Comparison of ENCODE assay signal across 8 cellular contexts in the genomic region with DNA sequence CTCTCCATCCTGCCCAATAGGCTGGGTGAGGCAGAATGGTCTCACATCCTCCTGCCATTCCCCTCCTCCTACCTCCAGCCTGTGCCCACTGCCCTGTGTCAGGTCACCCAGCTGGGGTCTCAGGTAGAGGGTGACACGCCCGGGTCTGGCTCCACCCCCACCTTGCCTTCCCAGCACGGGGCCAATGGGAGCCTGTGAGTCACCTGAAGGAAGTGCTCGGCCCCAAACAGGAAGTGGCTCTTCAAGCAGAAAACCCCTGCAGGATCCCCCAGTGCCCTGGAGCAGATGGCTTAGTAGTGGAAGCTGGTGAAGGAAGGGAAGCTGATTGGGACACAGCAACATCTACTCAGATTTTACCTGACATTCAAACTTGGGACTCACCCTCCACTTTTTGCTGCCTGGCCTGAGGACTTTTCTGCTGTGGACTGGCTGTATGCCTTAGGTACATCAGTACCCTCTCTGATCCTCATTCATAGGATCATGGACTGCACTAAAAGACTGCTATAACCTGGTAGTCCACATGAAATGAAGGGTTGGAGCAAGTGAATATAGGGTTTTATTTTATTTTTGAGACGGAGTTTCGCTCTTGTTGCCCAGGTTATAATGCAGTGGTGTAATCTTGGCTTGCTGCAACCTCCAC. TPM values are rescaled to one million over a fixed set of nuclear protein-coding genes. Genes with fewer than 3 reads are reported as not detected.
DNase-seq lines count a peak whose midpoint lies in the region; FAIRE-seq and TF ChIP-seq lines count a peak whose summit lies in the region.

No MANE protein-coding gene starts in this region.

- no peak overlapping the region for H3K4me2 ChIP-seq in endothelial cell of umbilical vein (ENCODE audit: insufficient read depth, low read length)

- POLR2A ChIA-PET in endothelial cell of umbilical vein (lab: Charles Lee): no interaction called here

- peak; percentile 54 for DNase-seq in GM12892 (ENCODE audit: insufficient read length)
- DNase-seq in activated CD4-positive, alpha-beta T cell treated with anti-CD3 and anti-CD28 coated beads for 1 hour: peak; percentile 43
- peak; percentile 47 for DNase-seq in endothelial cell of umbilical vein (ENCODE audit: low read depth, low spot score)
- DNase-seq in stimulated activated CD8-positive, alpha-beta memory T cell treated with anti-CD3 and anti-CD28 coated beads, Interleukin-7, amount 100 ng/mL, for 24 hours (ENCODE audit: low read depth): peak; percentile 29
- no peak for DNase-seq in thyroid gland
- no peak for DNase-seq in right atrium auricular region (ENCODE audit: low spot score)
- DNase-seq in prostate gland (ENCODE audit: low spot score): no peak

- peak; percentile 86 for FAIRE-seq in GM12892 (lab: Jason Lieb, UNC)
- peak; percentile 66 for FAIRE-seq in endothelial cell of umbilical vein (lab: Jason Lieb, UNC)

- H4K20me1 ChIP-seq in endothelial cell of umbilical vein (replicated peaks; ENCODE audit: control insufficient read depth, extremely low read depth, insufficient read depth, low read length): no peaks in the 10 kb centered on the region

- intact Hi-C loops in endothelial cell of umbilical vein (cut with micrococcal nuclease) (loop anchor here (5.0 kb wide), 1 partner anchor 35 kb away; the partner anchor contains the start of gene GDPD5), thyroid gland (cut with DNase I) (no loop called here), prostate gland (cut with DNase I) (no loop called here)

- CTCF ChIA-PET in endothelial cell of umbilical vein (lab: Charles Lee): interaction anchor here (0.9 to 1.5 kb wide), 3 partner anchors 10 to 41 kb away, joined by 3 read pairs; no protein-coding TSS in a partner anchor

- no peaks in the 10 kb centered on the region for H3K9me3 ChIP-seq in HUES6 (ENCODE audit: control insufficient read depth, insufficient read depth, low read depth, low read length)
- H3K9me3 ChIP-seq in endothelial cell of umbilical vein (replicated peaks; ENCODE audit: control insufficient read depth, insufficient read depth, low read length): no peaks in the 10 kb centered on the region
- no peaks in the 10 kb centered on the region for H3K9me3 ChIP-seq in thyroid gland
- H3K9me3 ChIP-seq in right atrium auricular region: no peaks in the 10 kb centered on the region
- H3K9me3 ChIP-seq in prostate gland: no peaks in the 10 kb centered on the region

- H3K27ac ChIP-seq in HUES6 (ENCODE audit: low read depth, low read length) (no peak overlapping the region), endothelial cell of umbilical vein (ENCODE audit: insufficient read depth, low read depth, low read length) (no peak overlapping the region), thyroid gland (no peak overlapping the region), right atrium auricular region (no peak overlapping the region), prostate gland (no peak overlapping the region)

- H3K9ac ChIP-seq in HUES6 (ENCODE audit: low read length): peak overlapping the region; percentile 13
- H3K9ac ChIP-seq in endothelial cell of umbilical vein (replicated peaks; ENCODE audit: extremely low read depth, insufficient read depth, low read length): no peak overlapping the region

- H3K9me1 ChIP-seq in endothelial cell of umbilical vein (replicated peaks; ENCODE audit: control insufficient read depth, extremely low read depth, insufficient read depth, low read length): no peaks in the 10 kb centered on the region

- H3K36me3 ChIP-seq in HUES6 (ENCODE audit: control insufficient read depth, insufficient read depth, low read length) (no peaks in the 10 kb centered on the region), endothelial cell of umbilical vein (ENCODE audit: control insufficient read depth in 2 of 2, extremely low read depth in 1 of 2, insufficient read depth in 2 of 2, low read length in 2 of 2) (peaks cover 0 to 5% of the 10 kb centered on the region in 2 experiments), thyroid gland (no peaks in the 10 kb centered on the region), right atrium auricular region (no peaks in the 10 kb centered on the region), prostate gland (no peaks in the 10 kb centered on the region)

- H3K27me3 ChIP-seq in HUES6 (ENCODE audit: control insufficient read depth, insufficient read depth, low read length) (no peaks in the 10 kb centered on the region), endothelial cell of umbilical vein (ENCODE audit: control insufficient read depth in 2 of 2, insufficient read depth in 2 of 2, low read length in 2 of 2) (no peaks in the 10 kb centered on the region), thyroid gland (no peaks in the 10 kb centered on the region), right atrium auricular region (no peaks in the 10 kb centered on the region), prostate gland (replicated peaks; ENCODE audit: insufficient read depth) (no peaks in the 10 kb centered on the region)

- dilution Hi-C loops in endothelial cell of umbilical vein (cut with MboI; ENCODE audit: extremely low pct_ligation_motif_present, low sequenced_read_pairs): no loop called here

- TF ChIP-seq POLR2A in GM12892 (IDR thresholded peaks at IDR 0.05; ENCODE audit: low read depth, low read length): peak; percentile 52; the same call in 1 of the 2 replicates
- TF ChIP-seq POLR2A in endothelial cell of umbilical vein (IDR thresholded peaks at IDR 0.05; ENCODE audit: low read depth, low read length): no peak
- no peak for TF ChIP-seq POLR2A in thyroid gland (IDR thresholded peaks at IDR 0.05)
- no peak for TF ChIP-seq POLR2A in prostate gland (IDR thresholded peaks at IDR 0.05)

- H2AFZ ChIP-seq in endothelial cell of umbilical vein (ENCODE audit: low read depth, low read length): peak overlapping the region; percentile 62

- H3K79me2 ChIP-seq in endothelial cell of umbilical vein (ENCODE audit: control insufficient read depth, insufficient read depth, low read length): no peaks in the 10 kb centered on the region

- BruUV-seq in endothelial cell of umbilical vein (replicated peaks; lab: Mats Ljungman, UMichigan): no TSS peak

- TF ChIP-seq CTCF in endothelial cell of umbilical vein (IDR thresholded peaks at IDR 0.05; ENCODE audit: extremely low read depth in 1 of 2, insufficient read depth in 1 of 2, low read depth in 1 of 2, low read length in 2 of 2): no peak
- no peak for TF ChIP-seq CTCF in thyroid gland (IDR thresholded peaks at IDR 0.05)
- TF ChIP-seq CTCF in right atrium auricular region (IDR thresholded peaks at IDR 0.05): no peak
- no peak for TF ChIP-seq CTCF in prostate gland (IDR thresholded peaks at IDR 0.05)

- 63 to 66% methylated on average over 6 of the region's 6 CpGs for WGBS in thyroid gland, 2 donors
- 65% methylated on average over 6 of the region's 6 CpGs for WGBS in prostate gland

- H3K4me1 ChIP-seq in HUES6 (ENCODE audit: control insufficient read depth, insufficient read depth, low read length) (peaks cover 38% of the 10 kb centered on the region), endothelial cell of umbilical vein (ENCODE audit: control insufficient read depth, extremely low read depth, insufficient read depth, low read length) (peaks cover 37% of the 10 kb centered on the region), thyroid gland (no peaks in the 10 kb centered on the region), right atrium auricular region (no peaks in the 10 kb centered on the region), prostate gland (replicated peaks) (no peaks in the 10 kb centered on the region)

- no peak overlapping the region for H3K4me3 ChIP-seq in HUES6 (ENCODE audit: low read depth, low read length)
- H3K4me3 ChIP-seq in endothelial cell of umbilical vein (replicated peaks in 1 of 3; ENCODE audit: insufficient read depth in 1 of 3, low read depth in 1 of 3, low read length in 3 of 3): no peak overlapping the region
- no peak overlapping the region for H3K4me3 ChIP-seq in thyroid gland (replicated peaks in 1 of 3)
- H3K4me3 ChIP-seq in right atrium auricular region: no peak overlapping the region
- H3K4me3 ChIP-seq in prostate gland: no peak overlapping the region

TF ChIP-seq in endothelial cell of umbilical vein, 7 proteins besides CTCF, POLR2A, EP300 and RAD21:
- TF ChIP-seq MYC (IDR thresholded peaks at IDR 0.05; ENCODE audit: low read depth, low read length): no peak
- peak; percentile 25 for TF ChIP-seq FOS (IDR thresholded peaks at IDR 0.05; ENCODE audit: borderline replicate concordance, insufficient read depth, low read length)

RNA-seq across cellular contexts. Expression of gene GDPD5, which starts 33.4 kb away (rescaled TPM):
- 11.5 TPM for polyA plus RNA-seq in GM12892 (2012; ENCODE audit: missing spikeins)
- 50.1 and 79.2 TPM in 2 replicates for total RNA-seq in endothelial cell of umbilical vein
- polyA plus RNA-seq in endothelial cell of umbilical vein: 60.2 and 74.0 TPM in 2 replicates
- polyA plus RNA-seq in endothelial cell of umbilical vein (2011; cell fraction: cytosol; rRNA removed): 29.2 and 37.9 TPM in 2 replicates
- 149 and 190 TPM in 2 replicates for polyA plus RNA-seq in endothelial cell of umbilical vein (2011; cell fraction: nucleus; rRNA removed)
- 24.4 and 35.1 TPM in 2 replicates for polyA plus RNA-seq in endothelial cell of umbilical vein (2012)
- polyA minus RNA-seq in endothelial cell of umbilical vein: 66.2 and 70.5 TPM in 2 replicates
- polyA minus RNA-seq in endothelial cell of umbilical vein (2011; cell fraction: cytosol; rRNA and poly(A)+ RNA removed): 12.5 TPM
- polyA minus RNA-seq in endothelial cell of umbilical vein (2011; cell fraction: nucleus; rRNA and poly(A)+ RNA removed): 69.0 and 96.3 TPM in 2 replicates
- total RNA-seq in thyroid gland: 1 to 10 TPM; 5.6 to 6.4 (median 6.1) TPM
- 1 to 10 TPM; 3.5 to 6.1 TPM for total RNA-seq in right atrium auricular region
- total RNA-seq in prostate gland: 10 to 100 TPM in 1 of 2 donors, 1 to 10 TPM in 1; 1.7 to 14.6 TPM

RNA-seq across cellular contexts. Expression of gene KLHL35, which starts 59.3 kb away (rescaled TPM):
- 0.87 TPM for polyA plus RNA-seq in GM12892 (2012; ENCODE audit: missing spikeins)
- total RNA-seq in endothelial cell of umbilical vein (0.97 and 1.2 TPM in 2 replicates), thyroid gland (1 to 10 TPM; 1.1 to 3.6 (median 1.9) TPM), right atrium auricular region (1 to 10 TPM in 1 of 2 donors, under 1 TPM in 1; 0.20 to 1.4 TPM), prostate gland (10 to 100 TPM in 1 of 2 donors, under 1 TPM in 1; 0.46 to 28.4 TPM)
- 2.3 and 2.7 TPM in 2 replicates for polyA plus RNA-seq in endothelial cell of umbilical vein
- 1.0 and 1.7 TPM in 2 replicates for polyA plus RNA-seq in endothelial cell of umbilical vein (2011; cell fraction: cytosol; rRNA removed)
- polyA plus RNA-seq in endothelial cell of umbilical vein (2011; cell fraction: nucleus; rRNA removed): 1.6 and 2.1 TPM in 2 replicates
- polyA plus RNA-seq in endothelial cell of umbilical vein (2012): 0.52 and 1.1 TPM in 2 replicates
- 1.1 and 1.3 TPM in 2 replicates for polyA minus RNA-seq in endothelial cell of umbilical vein
- 9.7 TPM for polyA minus RNA-seq in endothelial cell of umbilical vein (2011; cell fraction: cytosol; rRNA and poly(A)+ RNA removed)
- 0.38 and 1.7 TPM in 2 replicates for polyA minus RNA-seq in endothelial cell of umbilical vein (2011; cell fraction: nucleus; rRNA and poly(A)+ RNA removed)

Comparison
In these comparisons a context has a peak if more than half of its experiments do, and no peak if none do; other contexts are left out.
1. DNase-seq: peak in GM12892 (single experiment), activated CD4-positive, alpha-beta T cell treated with anti-CD3 and anti-CD28 coated beads for 1 hour (single experiment), endothelial cell of umbilical vein (single experiment) and stimulated activated CD8-positive, alpha-beta memory T cell treated with anti-CD3 and anti-CD28 coated beads, Interleukin-7, amount 100 ng/mL, for 24 hours (single experiment); none in thyroid gland (0 of 2), right atrium auricular region (single experiment) and prostate gland (single experiment).